3 cellular contexts compared by ENCODE assay signal in genomic region chr2:201575971-201576370, GRCh38.
TF ChIP-seq lines count a peak whose summit lies in the region.

No MANE protein-coding gene starts in this region.

TF ChIP-seq in SK-N-SH, 30 proteins besides CTCF, POLR2A, EP300 and RAD21 (continued from another document and continues in another):
- TF ChIP-seq REST (IDR thresholded peaks at IDR 0.05; ENCODE audit: low read depth, low read length) (no peak), USF1 (IDR thresholded peaks at IDR 0.05; ENCODE audit: borderline replicate concordance, low read depth) (no peak), PBX3 (IDR thresholded peaks at IDR 0.05) (no peak), POLR2AphosphoS5 (IDR thresholded peaks at IDR 0.05; ENCODE audit: low read depth, low read length) (no peak), SIN3A (IDR thresholded peaks at IDR 0.05; ENCODE audit: borderline replicate concordance, low read depth, low read length) (no peak), NFIC (IDR thresholded peaks at IDR 0.05; ENCODE audit: borderline replicate concordance) (no peak), NRF1 (IDR thresholded peaks at IDR 0.05; ENCODE audit: low read depth, low read length) (no peak), ZBTB33 (IDR thresholded peaks at IDR 0.05; ENCODE audit: borderline replicate concordance, low read depth) (no peak), JUND (IDR thresholded peaks at IDR 0.05) (no peak), MXI1 (IDR thresholded peaks at IDR 0.05; ENCODE audit: low read depth, low read length) (no peak)

TF ChIP-seq in SK-N-SH treated with all-trans-retinoic acid at 6 μM for 48 hours, 23 proteins besides CTCF, POLR2A, EP300 and RAD21 (continued from another document):
- TF ChIP-seq CREB5 (CRISPR knock-in tag; IDR thresholded peaks at IDR 0.05; ENCODE audit: low read depth) (no peak), ARNTL (CRISPR knock-in tag; IDR thresholded peaks at IDR 0.05; ENCODE audit: borderline replicate concordance, low read depth) (no peak), SNAI2 (CRISPR knock-in tag; IDR thresholded peaks at IDR 0.05) (no peak), RARB (CRISPR knock-in tag; IDR thresholded peaks at IDR 0.05) (no peak), ZNF8 (CRISPR knock-in tag; IDR thresholded peaks at IDR 0.05) (no peak), POU6F1 (CRISPR knock-in tag; IDR thresholded peaks at IDR 0.05; ENCODE audit: borderline replicate concordance, low read depth) (no peak), GLIS3 (CRISPR knock-in tag; IDR thresholded peaks at IDR 0.05) (no peak), CSDC2 (CRISPR knock-in tag; IDR thresholded peaks at IDR 0.05) (no peak)

TF ChIP-seq in K562, 482 proteins besides CTCF, POLR2A, EP300 and RAD21 (continued from another document):
- TF ChIP-seq NR4A1 (CRISPR knock-in tag; IDR thresholded peaks at IDR 0.05) (no peak), NR4A1 (tag; IDR thresholded peaks at IDR 0.05) (peak; percentile 66), NCOA6 (IDR thresholded peaks at IDR 0.05) (no peak), STAT5A (IDR thresholded peaks at IDR 0.05; ENCODE audit: borderline replicate concordance, low read length) (no peak), CREB3 (tag; conservative IDR thresholded peaks at IDR 0.05; ENCODE audit: low read depth) (peak; percentile 75; the same call in 1 of the 2 replicates), TEAD1 (CRISPR knock-in tag; IDR thresholded peaks at IDR 0.05) (peak in 1 of 2 experiments; percentile 51; a peak in 1 of 4 replicates), SMAD4 (CRISPR knock-in tag; conservative IDR thresholded peaks at IDR 0.05) (0 out of 2 replicates have a peak, but pooled peaks have one; percentile 33), TSC22D4 (tag; IDR thresholded peaks at IDR 0.05) (no peak), ZNF584 (CRISPR knock-in tag; IDR thresholded peaks at IDR 0.05; ENCODE audit: low read depth) (0 out of 2 replicates have a peak, but pooled peaks have one; percentile 26), SMAD3 (CRISPR knock-in tag; conservative IDR thresholded peaks at IDR 0.05) (peak; percentile 68; the same call in 1 of the 2 replicates), ZNF592 (IDR thresholded peaks at IDR 0.05) (peak; percentile 63; the same call in 1 of the 2 replicates), HDAC8 (tag; IDR thresholded peaks at IDR 0.05) (peak; percentile 66; the same call in 1 of the 2 replicates), PTTG1 (tag; IDR thresholded peaks at IDR 0.05; ENCODE audit: low read depth) (peak; percentile 81), DDX20 (tag; IDR thresholded peaks at IDR 0.05; ENCODE audit: low read depth) (peak; percentile 62; the same call in 1 of the 2 replicates), ZNF311 (CRISPR knock-in tag; IDR thresholded peaks at IDR 0.05) (peak; percentile 52; the same call in 1 of the 2 replicates), PBX2 (CRISPR knock-in tag; IDR thresholded peaks at IDR 0.05; ENCODE audit: low read depth) (no peak), PBX2 (tag; conservative IDR thresholded peaks at IDR 0.05; ENCODE audit: low read depth) (0 out of 2 replicates have a peak, but pooled peaks have one; percentile 18), ZNF395 (CRISPR knock-in tag; IDR thresholded peaks at IDR 0.05) (peak; percentile 69; the same call in 1 of the 2 replicates), ILK (tag; IDR thresholded peaks at IDR 0.05; ENCODE audit: borderline replicate concordance, low read depth) (peak; percentile 46; the same call in 1 of the 2 replicates), AFF1 (IDR thresholded peaks at IDR 0.05; ENCODE audit: low read depth in 1 of 2, partially characterized antibody in 2 of 2) (no peak)
